Comparison of ENCODE assay signal across 2 cellular contexts in the genomic region with DNA sequence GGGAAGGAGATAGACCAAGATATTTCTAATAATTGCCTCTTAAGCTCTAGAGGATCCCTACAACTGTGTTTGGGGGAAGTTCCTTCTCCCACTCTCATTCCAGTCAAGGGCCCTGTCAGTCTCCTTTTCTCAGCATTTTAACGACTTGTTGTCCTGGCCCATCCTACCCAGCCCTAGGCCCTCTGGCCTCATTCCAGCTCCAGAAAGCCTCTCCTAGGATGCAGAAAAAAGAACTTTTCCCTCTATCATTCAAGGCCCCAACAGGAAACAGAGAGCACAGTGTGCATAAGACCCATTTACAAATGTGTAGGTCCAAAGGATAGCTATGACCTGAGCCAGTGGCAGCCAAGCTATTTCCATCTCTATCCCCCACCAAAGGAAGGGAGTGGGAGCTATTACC.
TF ChIP-seq lines count a peak whose summit lies in the region.

No MANE protein-coding gene starts in this region.

TF ChIP-seq in IMR-90, 13 proteins besides CTCF, POLR2A, EP300 and RAD21:
- no peak for TF ChIP-seq FOS (IDR thresholded peaks at IDR 0.05; ENCODE audit: low read depth, low read length)
- TF ChIP-seq CEBPB (IDR thresholded peaks at IDR 0.05; ENCODE audit: low read depth, low read length): no peak
- TF ChIP-seq MXI1 (IDR thresholded peaks at IDR 0.05; ENCODE audit: borderline replicate concordance, low read depth, low read length): no peak
- TF ChIP-seq NFE2L2 (IDR thresholded peaks at IDR 0.05; ENCODE audit: low read depth, low read length): no peak
- TF ChIP-seq RFX5 (IDR thresholded peaks at IDR 0.05; ENCODE audit: low read depth, low read length): no peak
- TF ChIP-seq, protein P1, sequence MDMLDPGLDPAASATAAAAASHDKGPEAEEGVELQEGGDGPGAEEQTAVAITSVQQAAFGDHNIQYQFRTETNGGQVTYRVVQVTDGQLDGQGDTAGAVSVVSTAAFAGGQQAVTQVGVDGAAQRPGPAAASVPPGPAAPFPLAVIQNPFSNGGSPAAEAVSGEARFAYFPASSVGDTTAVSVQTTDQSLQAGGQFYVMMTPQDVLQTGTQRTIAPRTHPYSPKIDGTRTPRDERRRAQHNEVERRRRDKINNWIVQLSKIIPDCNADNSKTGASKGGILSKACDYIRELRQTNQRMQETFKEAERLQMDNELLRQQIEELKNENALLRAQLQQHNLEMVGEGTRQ (IDR thresholded peaks at IDR 0.05; ENCODE audit: low read depth, low read length): no peak
- TF ChIP-seq MAFK (IDR thresholded peaks at IDR 0.05; ENCODE audit: low read depth, low read length): no peak
- no peak for TF ChIP-seq MAZ (IDR thresholded peaks at IDR 0.05; ENCODE audit: borderline replicate concordance, low read depth, low read length)
- no peak for TF ChIP-seq RCOR1 (IDR thresholded peaks at IDR 0.05; ENCODE audit: insufficient replicate concordance, low read length)
- TF ChIP-seq, protein P2, sequence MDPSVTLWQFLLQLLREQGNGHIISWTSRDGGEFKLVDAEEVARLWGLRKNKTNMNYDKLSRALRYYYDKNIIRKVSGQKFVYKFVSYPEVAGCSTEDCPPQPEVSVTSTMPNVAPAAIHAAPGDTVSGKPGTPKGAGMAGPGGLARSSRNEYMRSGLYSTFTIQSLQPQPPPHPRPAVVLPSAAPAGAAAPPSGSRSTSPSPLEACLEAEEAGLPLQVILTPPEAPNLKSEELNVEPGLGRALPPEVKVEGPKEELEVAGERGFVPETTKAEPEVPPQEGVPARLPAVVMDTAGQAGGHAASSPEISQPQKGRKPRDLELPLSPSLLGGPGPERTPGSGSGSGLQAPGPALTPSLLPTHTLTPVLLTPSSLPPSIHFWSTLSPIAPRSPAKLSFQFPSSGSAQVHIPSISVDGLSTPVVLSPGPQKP (IDR thresholded peaks at IDR 0.05; ENCODE audit: borderline replicate concordance, low read depth, low read length): no peak
- TF ChIP-seq CHD1 (IDR thresholded peaks at IDR 0.05; ENCODE audit: low read depth, low read length): no peak

TF ChIP-seq in HEK293T, 16 proteins besides CTCF, POLR2A, EP300 and RAD21:
- TF ChIP-seq FOXM1 (IDR thresholded peaks at IDR 0.05; ENCODE audit: borderline replicate concordance) (no peak), ARNT (IDR thresholded peaks at IDR 0.05) (no peak), TARDBP (IDR thresholded peaks at IDR 0.05) (no peak), HDGF (IDR thresholded peaks at IDR 0.05; ENCODE audit: borderline replicate concordance) (no peak), L3MBTL2 (conservative IDR thresholded peaks at IDR 0.05) (no peak)
- TF ChIP-seq, protein P3, sequence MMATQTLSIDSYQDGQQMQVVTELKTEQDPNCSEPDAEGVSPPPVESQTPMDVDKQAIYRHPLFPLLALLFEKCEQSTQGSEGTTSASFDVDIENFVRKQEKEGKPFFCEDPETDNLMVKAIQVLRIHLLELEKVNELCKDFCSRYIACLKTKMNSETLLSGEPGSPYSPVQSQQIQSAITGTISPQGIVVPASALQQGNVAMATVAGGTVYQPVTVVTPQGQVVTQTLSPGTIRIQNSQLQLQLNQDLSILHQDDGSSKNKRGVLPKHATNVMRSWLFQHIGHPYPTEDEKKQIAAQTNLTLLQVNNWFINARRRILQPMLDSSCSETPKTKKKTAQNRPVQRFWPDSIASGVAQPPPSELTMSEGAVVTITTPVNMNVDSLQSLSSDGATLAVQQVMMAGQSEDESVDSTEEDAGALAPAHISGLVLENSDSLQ (IDR thresholded peaks at IDR 0.05): no peak
